ENCODE assay signal across 24 cellular contexts in genomic region chr17:79504181-79504605, GRCh38.
A peak's percentile ranks its signal among the peaks of the same experiment; 100 is the strongest.
DNase-seq lines count a peak whose midpoint lies in the region; ATAC-seq, FAIRE-seq and TF ChIP-seq lines count a peak whose summit lies in the region.
"Had no signal": no experiment of that assay in that cellular context is flagged by ENCODE, and none has a peak within 500 bp of the region (broad histone marks: within the 10 kb centered on the region; RNA-seq: fewer than 3 reads in every experiment).

No MANE protein-coding gene starts in this region.

- peak overlapping the region; percentile 90 for H3K27ac Mint-ChIP-seq in glutamatergic neuron (ENCODE audit: unreplicated experiment)
- H3K27ac Mint-ChIP-seq: activated CD8-positive, alpha-beta memory T cell treated with anti-CD3 and anti-CD28 coated beads, Interleukin-2, amount 10 ng/mL, durations not matched to agents 7 days and 5 days; activated T-helper 1 cell treated with anti-CD3 and anti-CD28 coated beads, Interleukin-12 subunit alpha, Interleukin-12 subunit beta, Interleukin-2, Interleukin-4 antibody, amounts not matched to agents 30 ng/mL and 10 ng/mL and 1 ng/mL, durations not matched to agents 14 hours and 24 hours and 36 hours; B cell; stimulated activated naive CD8-positive, alpha-beta T cell treated with anti-CD3 and anti-CD28 coated beads, Interleukin-15, Interleukin-2, amounts not matched to agents 100 ng/mL and 50 ng/mL, for 24 hours; WTC11 had no signal

- H3K9me2 ChIP-seq in PC-3 (replicated peaks; ENCODE audit: low read length): no peaks in the 10 kb centered on the region

- H4K20me1 ChIP-seq in HepG2 (ENCODE audit: insufficient read depth, low read length) (no peaks in the 10 kb centered on the region), PC-3 (ENCODE audit: low read length) (no peaks in the 10 kb centered on the region)

- 23% methylated on average over 12 of the region's 13 CpGs for WGBS in HepG2 (ENCODE audit: low lambda C conversion rate)
- WGBS in right lobe of liver (ENCODE audit: insufficient coverage, low coverage, low lambda C conversion rate, missing lambda C conversion rate): 60% methylated on average over 8 of the region's 13 CpGs
- WGBS in stomach, 5 donors: 73 to 81% (median 76%) methylated on average over 13 of the region's 13 CpGs

- H3K9ac ChIP-seq in HepG2 (ENCODE audit: insufficient read depth, low read depth, low read length) (no peak overlapping the region), PC-3 (ENCODE audit: low read length) (no peak overlapping the region), colonic mucosa (ENCODE audit: low read depth in 2 of 2, low read length in 2 of 2) (no peak overlapping the region)

- H3K4me3 ChIP-seq in HepG2 (replicated peaks in 1 of 3; ENCODE audit: insufficient read depth in 1 of 3, low read depth in 2 of 3, low read length in 3 of 3) (no peak overlapping the region), right lobe of liver (no peak overlapping the region), PC-3 (ENCODE audit: low read length) (no peak overlapping the region), colonic mucosa (no peak overlapping the region), stomach (no peak overlapping the region)
- H3K4me3 ChIP-seq: transverse colon had no signal

- CTCF ChIA-PET in HepG2 (lab: Yijun Ruan, JAX; ENCODE audit: low intra/inter-chr PET ratio, low total read pairs): no interaction called here
- CTCF ChIA-PET in PC-3 (lab: Charles Lee): no interaction called here

- TF ChIP-seq POLR2A in HepG2 (IDR thresholded peaks at IDR 0.05; ENCODE audit: insufficient read depth in 1 of 2, low read depth in 2 of 2, low read length in 2 of 2): no peak
- no peak for TF ChIP-seq POLR2A in right lobe of liver (IDR thresholded peaks at IDR 0.05)
- no peak for TF ChIP-seq POLR2A in stomach (IDR thresholded peaks at IDR 0.05)

- peak; percentile 4 for FAIRE-seq in HepG2 (lab: Jason Lieb, UNC)
- FAIRE-seq: frontal cortex, HTR-8/SVneo had no signal

- TF ChIP-seq CTCF in HepG2 (CRISPR knock-in tag; IDR thresholded peaks at IDR 0.05) (no peak; the same call in 1 of the 2 replicates), right lobe of liver (IDR thresholded peaks at IDR 0.05) (no peak), PC-3 (conservative IDR thresholded peaks at IDR 0.05; ENCODE audit: low read depth, low read length) (no peak), glutamatergic neuron (IDR thresholded peaks at IDR 0.05; ENCODE audit: partially characterized antibody, unreplicated experiment) (no peak), colonic mucosa (IDR thresholded peaks at IDR 0.05) (no peak), stomach (IDR thresholded peaks at IDR 0.05) (no peak)

- BruUV-seq in HepG2 (replicated peaks; lab: Mats Ljungman, UMichigan) (no TSS peak), PC-3 (replicated peaks; lab: Mats Ljungman, UMichigan) (no TSS peak)

- no peaks in the 10 kb centered on the region for H3K9me3 ChIP-seq in HepG2 (ENCODE audit: low read length)
- no peaks in the 10 kb centered on the region for H3K9me3 ChIP-seq in right lobe of liver
- H3K9me3 ChIP-seq in PC-3 (ENCODE audit: low read length): no peaks in the 10 kb centered on the region
- H3K9me3 ChIP-seq in colonic mucosa: no peaks in the 10 kb centered on the region
- H3K9me3 ChIP-seq in stomach: no peaks in the 10 kb centered on the region
- H3K9me3 ChIP-seq: transverse colon had no signal

- H2AFZ ChIP-seq in HepG2 (ENCODE audit: low read length): no peak overlapping the region
- no peak overlapping the region for H2AFZ ChIP-seq in PC-3 (ENCODE audit: low read length)

- H3F3A ChIP-seq in PC-3 (ENCODE audit: low read length, unreplicated experiment): no peaks in the 10 kb centered on the region

- H3K27ac ChIP-seq in HepG2 (ENCODE audit: extremely low read length, insufficient read depth, low read length) (no peak overlapping the region), right lobe of liver (no peak overlapping the region), PC-3 (ENCODE audit: low read length) (no peak overlapping the region), colonic mucosa (no peak overlapping the region), stomach (no peak overlapping the region)
- H3K27ac ChIP-seq: transverse colon had no signal

- H3K27me3 Mint-ChIP-seq in glutamatergic neuron (ENCODE audit: unreplicated experiment): peaks cover 12% of the 10 kb centered on the region
- H3K27me3 Mint-ChIP-seq: activated CD8-positive, alpha-beta memory T cell treated with anti-CD3 and anti-CD28 coated beads, Interleukin-2, amount 10 ng/mL, durations not matched to agents 7 days and 5 days had no signal

- H3K4me3 Mint-ChIP-seq in glutamatergic neuron (ENCODE audit: unreplicated experiment): peak overlapping the region; percentile 31
- H3K4me3 Mint-ChIP-seq: activated CD8-positive, alpha-beta memory T cell treated with anti-CD3 and anti-CD28 coated beads, Interleukin-2, amount 10 ng/mL, durations not matched to agents 7 days and 5 days; activated T-helper 1 cell treated with anti-CD3 and anti-CD28 coated beads, Interleukin-12 subunit alpha, Interleukin-12 subunit beta, Interleukin-2, Interleukin-4 antibody, amounts not matched to agents 30 ng/mL and 10 ng/mL and 1 ng/mL, durations not matched to agents 14 hours and 24 hours and 36 hours; B cell; CD8-positive, alpha-beta memory T cell; stimulated activated naive CD8-positive, alpha-beta T cell treated with anti-CD3 and anti-CD28 coated beads, Interleukin-15, Interleukin-2, amounts not matched to agents 100 ng/mL and 50 ng/mL, for 24 hours; WTC11 had no signal

- POLR2A ChIA-PET in HepG2 (lab: Yijun Ruan, JAX): no interaction called here
- POLR2A ChIA-PET in PC-3 (lab: Charles Lee; ENCODE audit: unreplicated experiment): no interaction called here

- TF ChIP-seq RAD21 in HepG2 (CRISPR knock-in tag; IDR thresholded peaks at IDR 0.05): no peak

- TF ChIP-seq EP300 in HepG2 (IDR thresholded peaks at IDR 0.05; ENCODE audit: low read depth in 2 of 2, low read length in 2 of 2) (no peak), HepG2 (CRISPR knock-in tag; IDR thresholded peaks at IDR 0.05; ENCODE audit: borderline replicate concordance) (no peak), stomach (IDR thresholded peaks at IDR 0.05) (no peak)

- H3K4me2 ChIP-seq in HepG2 (ENCODE audit: low read depth, low read length) (no peak overlapping the region), PC-3 (ENCODE audit: low read length) (no peak overlapping the region)

- intact Hi-C loops in HepG2 (cut with micrococcal nuclease; ENCODE audit: unreplicated experiment) (no loop called here), right lobe of liver (cut with DNase I) (no loop called here), PC-3 (cut with micrococcal nuclease) (no loop called here), colonic mucosa (cut with DNase I) (no loop called here), stomach (cut with DNase I; ENCODE audit: low total_unique reads) (no loop called here)

- in situ Hi-C loops in HepG2 (cut with HindIII; ENCODE audit: extremely low pct_ligation_motif_present, low pct_unique_long_range_greater_than_20kb): no loop called here

- ATAC-seq in HepG2 (0 out of 3 replicates have a peak, but pooled peaks have one; percentile 26), right lobe of liver (no peak), PC-3 (peak; percentile 35; the same call in 1 of the 2 replicates), HG02588 (IDR thresholded peaks at IDR 0.05; ENCODE audit: unreplicated experiment) (no peak)
- ATAC-seq: activated CD8-positive, alpha-beta memory T cell treated with anti-CD3 and anti-CD28 coated beads, Interleukin-2, amount 10 ng/mL, durations not matched to agents 7 days and 5 days; esophagus mucosa; WTC11 had no signal

- H3K4me1 Mint-ChIP-seq in glutamatergic neuron (ENCODE audit: low read depth, unreplicated experiment): peaks cover 44% of the 10 kb centered on the region
- H3K4me1 Mint-ChIP-seq: activated CD8-positive, alpha-beta memory T cell treated with anti-CD3 and anti-CD28 coated beads, Interleukin-2, amount 10 ng/mL, durations not matched to agents 7 days and 5 days; B cell; CD8-positive, alpha-beta memory T cell had no signal

- H3K79me2 ChIP-seq in HepG2 (ENCODE audit: insufficient read depth, low read length) (no peaks in the 10 kb centered on the region), PC-3 (ENCODE audit: low read length) (no peaks in the 10 kb centered on the region)

- H3K36me3 ChIP-seq in HepG2 (replicated peaks in 1 of 2; ENCODE audit: control insufficient read depth in 1 of 2, insufficient read depth in 2 of 2, low read length in 2 of 2) (no peaks in the 10 kb centered on the region), right lobe of liver (no peaks in the 10 kb centered on the region), PC-3 (ENCODE audit: low read depth, low read length) (no peaks in the 10 kb centered on the region), colonic mucosa (no peaks in the 10 kb centered on the region), stomach (no peaks in the 10 kb centered on the region)
- H3K36me3 ChIP-seq: transverse colon had no signal

- H3K4me1 ChIP-seq in HepG2 (ENCODE audit: insufficient read depth, low read length) (no peaks in the 10 kb centered on the region), right lobe of liver (no peaks in the 10 kb centered on the region), PC-3 (ENCODE audit: insufficient read depth, low read length) (no peaks in the 10 kb centered on the region), colonic mucosa (no peaks in the 10 kb centered on the region), stomach (no peaks in the 10 kb centered on the region)
- H3K4me1 ChIP-seq: transverse colon had no signal

- DNase-seq in HepG2 (ENCODE audit: low spot score): no peak
- DNase-seq in right lobe of liver: no peak
- peak; percentile 11 for DNase-seq in PC-3
- DNase-seq in glutamatergic neuron: no peak
- no peak for DNase-seq in NCI-H1417 (lab: John Stamatoyannopoulos, UW)
- no peak for DNase-seq in colonic mucosa
- no peak for DNase-seq in stomach
- DNase-seq: activated CD4-positive, alpha-beta T cell treated with anti-CD3 and anti-CD28 coated beads, Interleukin-2, amount 50 U/mL, for 1 hour; activated CD8-positive, alpha-beta memory T cell treated with anti-CD3 and anti-CD28 coated beads, Interleukin-2, amount 10 ng/mL, durations not matched to agents 7 days and 5 days; activated naive CD4-positive, alpha-beta T cell treated with anti-CD3 and anti-CD28 coated beads, Interleukin-2, amount 50 U/mL, for 16 hours; amygdala; CD8-positive, alpha-beta memory T cell; cortex of kidney; GOT3; NCI-H1048; transverse colon had no signal

- H3K27me3 ChIP-seq in HepG2 (ENCODE audit: control insufficient read depth in 1 of 2, insufficient read depth in 2 of 2, low read length in 2 of 2) (peaks cover 12 to 86% of the 10 kb centered on the region in 2 experiments), right lobe of liver (no peaks in the 10 kb centered on the region), PC-3 (ENCODE audit: low read length) (peaks cover 96% of the 10 kb centered on the region), colonic mucosa (no peaks in the 10 kb centered on the region), stomach (peaks cover 0 to 74% (median 34%) of the 10 kb centered on the region in 3 donors)

- H3K36me3 Mint-ChIP-seq in glutamatergic neuron (ENCODE audit: unreplicated experiment): peaks cover 8% of the 10 kb centered on the region
- H3K36me3 Mint-ChIP-seq: activated CD8-positive, alpha-beta memory T cell treated with anti-CD3 and anti-CD28 coated beads, Interleukin-2, amount 10 ng/mL, durations not matched to agents 7 days and 5 days; CD8-positive, alpha-beta memory T cell; WTC11 had no signal

- H3K9me3 Mint-ChIP-seq in glutamatergic neuron (ENCODE audit: unreplicated experiment): peaks cover 21% of the 10 kb centered on the region
- H3K9me3 Mint-ChIP-seq: activated T-helper 1 cell treated with anti-CD3 and anti-CD28 coated beads, Interleukin-12 subunit alpha, Interleukin-12 subunit beta, Interleukin-2, Interleukin-4 antibody, amounts not matched to agents 30 ng/mL and 10 ng/mL and 1 ng/mL, durations not matched to agents 14 hours and 24 hours and 36 hours; CD8-positive, alpha-beta memory T cell; stimulated activated naive CD8-positive, alpha-beta T cell treated with anti-CD3 and anti-CD28 coated beads, Interleukin-15, Interleukin-2, amounts not matched to agents 100 ng/mL and 50 ng/mL, for 24 hours had no signal

Comparison
In these comparisons a context has a peak if more than half of its experiments do, and no peak if none do; other contexts are left out.
1. ATAC-seq: peak in HepG2 (single experiment) and PC-3 (single experiment); none in right lobe of liver (0 of 4) and HG02588 (single experiment).